In genomic region chr5:102651466-102651865, GRCh38 we compare ENCODE assay signal across 16 cellular contexts.
DNase-seq lines count a peak whose midpoint lies in the region; FAIRE-seq and TF ChIP-seq lines count a peak whose summit lies in the region.
"Had no signal": no experiment of that assay in that cellular context is flagged by ENCODE, and none has a peak within 500 bp of the region (broad histone marks: within the 10 kb centered on the region; RNA-seq: fewer than 3 reads in every experiment).

No MANE protein-coding gene starts in this region.

- intact Hi-C loops in endothelial cell of umbilical vein (cut with micrococcal nuclease): no loop called here

- H3K9me1 ChIP-seq in endothelial cell of umbilical vein (replicated peaks; ENCODE audit: control insufficient read depth, extremely low read depth, insufficient read depth, low read length): no peaks in the 10 kb centered on the region

- H4K20me1 ChIP-seq in endothelial cell of umbilical vein (replicated peaks; ENCODE audit: control insufficient read depth, extremely low read depth, insufficient read depth, low read length): no peaks in the 10 kb centered on the region

- H3K79me2 ChIP-seq in endothelial cell of umbilical vein (ENCODE audit: control insufficient read depth, insufficient read depth, low read length): no peaks in the 10 kb centered on the region

- peak; percentile 89 for FAIRE-seq in H54 (lab: Jason Lieb, UNC)
- no peak for FAIRE-seq in endothelial cell of umbilical vein (lab: Jason Lieb, UNC)
- FAIRE-seq: RCC 7860 had no signal

- POLR2A ChIA-PET in endothelial cell of umbilical vein (lab: Charles Lee): no interaction called here

- H3K27me3 ChIP-seq in endothelial cell of umbilical vein (ENCODE audit: control insufficient read depth in 2 of 2, insufficient read depth in 2 of 2, low read length in 2 of 2): peaks cover 0 to 6% of the 10 kb centered on the region in 2 experiments
- no peaks in the 10 kb centered on the region for H3K27me3 ChIP-seq in tibial nerve
- H3K27me3 ChIP-seq: SJSA1 had no signal

- DNase-seq in A172 (ENCODE audit: low spot score) (peak; percentile 21), H54 (ENCODE audit: insufficient read length, low spot score) (no peak), RKO (ENCODE audit: low spot score) (peak; percentile 32), endothelial cell of umbilical vein (ENCODE audit: low read depth, low spot score) (no peak), iPS-NIHi11 (ENCODE audit: low spot score) (no peak), tibial nerve (ENCODE audit: low spot score in 2 of 2) (no peak), dermis blood vessel endothelial cell (no peak), NCI-H2107 (lab: John Stamatoyannopoulos, UW) (no peak)
- DNase-seq: AML-193, Caco-2, H9, NCI-H1048, NCI-H1694, SW 1271 had no signal

- no peak overlapping the region for H3K27ac ChIP-seq in endothelial cell of umbilical vein (ENCODE audit: insufficient read depth, low read depth, low read length)
- no peak overlapping the region for H3K27ac ChIP-seq in tibial nerve
- H3K27ac ChIP-seq: SJSA1 had no signal

- no peak for TF ChIP-seq CTCF in endothelial cell of umbilical vein (IDR thresholded peaks at IDR 0.05; ENCODE audit: extremely low read depth in 1 of 2, insufficient read depth in 1 of 2, low read depth in 1 of 2, low read length in 2 of 2)
- TF ChIP-seq CTCF in tibial nerve (IDR thresholded peaks at IDR 0.05): no peak

- TF ChIP-seq EP300 in tibial nerve (IDR thresholded peaks at IDR 0.05): no peak

- H3K4me3 ChIP-seq in endothelial cell of umbilical vein (replicated peaks in 1 of 3; ENCODE audit: insufficient read depth in 1 of 3, low read depth in 1 of 3, low read length in 3 of 3): no peak overlapping the region
- no peak overlapping the region for H3K4me3 ChIP-seq in tibial nerve
- H3K4me3 ChIP-seq: SJSA1 had no signal

- no peaks in the 10 kb centered on the region for H3K4me1 ChIP-seq in endothelial cell of umbilical vein (ENCODE audit: control insufficient read depth, extremely low read depth, insufficient read depth, low read length)
- H3K4me1 ChIP-seq in tibial nerve: no peaks in the 10 kb centered on the region
- H3K4me1 ChIP-seq: Caco-2, SJSA1 had no signal

- H3K36me3 ChIP-seq in endothelial cell of umbilical vein (ENCODE audit: control insufficient read depth in 2 of 2, extremely low read depth in 1 of 2, insufficient read depth in 2 of 2, low read length in 2 of 2) (no peaks in the 10 kb centered on the region), tibial nerve (no peaks in the 10 kb centered on the region)
- H3K36me3 ChIP-seq: SJSA1 had no signal

- CTCF ChIA-PET in endothelial cell of umbilical vein (lab: Charles Lee): interaction anchor here (1.0 kb wide), 1 partner anchor 10 kb away, joined by 3 read pairs; no protein-coding TSS in a partner anchor

- no TSS peak for BruUV-seq in endothelial cell of umbilical vein (replicated peaks; lab: Mats Ljungman, UMichigan)

- H3K4me2 ChIP-seq in endothelial cell of umbilical vein (ENCODE audit: insufficient read depth, low read length): no peak overlapping the region

- H3K9ac ChIP-seq in endothelial cell of umbilical vein (replicated peaks; ENCODE audit: extremely low read depth, insufficient read depth, low read length): no peak overlapping the region

- TF ChIP-seq POLR2A in H54 (IDR thresholded peaks at IDR 0.05; ENCODE audit: low read depth, low read length) (no peak), endothelial cell of umbilical vein (IDR thresholded peaks at IDR 0.05; ENCODE audit: low read depth, low read length) (no peak), tibial nerve (IDR thresholded peaks at IDR 0.05) (no peak)

- no peak overlapping the region for H2AFZ ChIP-seq in endothelial cell of umbilical vein (ENCODE audit: low read depth, low read length)

- WGBS in tibial nerve, 2 donors: 85 to 92% methylated on average over 3 of the region's 3 CpGs

- H3K9me3 ChIP-seq in endothelial cell of umbilical vein (replicated peaks; ENCODE audit: control insufficient read depth, insufficient read depth, low read length) (no peaks in the 10 kb centered on the region), tibial nerve (peaks cover 0 to 6% (median 0%) of the 10 kb centered on the region in 4 donors)
- H3K9me3 ChIP-seq: Caco-2, SJSA1 had no signal

- dilution Hi-C loops in endothelial cell of umbilical vein (cut with MboI; ENCODE audit: extremely low pct_ligation_motif_present, low sequenced_read_pairs): no loop called here

TF ChIP-seq in endothelial cell of umbilical vein, 7 proteins besides CTCF, POLR2A, EP300 and RAD21:
- TF ChIP-seq GATA2 (IDR thresholded peaks at IDR 0.05; ENCODE audit: insufficient read depth, insufficient read length, low read depth, low read length): no peak
- TF ChIP-seq JUN (IDR thresholded peaks at IDR 0.05; ENCODE audit: borderline replicate concordance, insufficient read depth, insufficient read length, low read depth): peak; percentile 29

Comparison
In these comparisons a context has a peak if more than half of its experiments do, and no peak if none do; other contexts are left out.
1. DNase-seq: peak in A172 (single experiment) and RKO (single experiment); none in H54 (single experiment), endothelial cell of umbilical vein (single experiment), iPS-NIHi11 (single experiment), tibial nerve (0 of 2), dermis blood vessel endothelial cell (single experiment) and NCI-H2107 (single experiment).